Comparison of ENCODE assay signal across 12 cellular contexts in genomic region chr9:20315672-20316071, GRCh38.
DNase-seq lines count a peak whose midpoint lies in the region; ATAC-seq and TF ChIP-seq lines count a peak whose summit lies in the region.
"Had no signal": no experiment of that assay in that cellular context is flagged by ENCODE, and none has a peak within 500 bp of the region (broad histone marks: within the 10 kb centered on the region; RNA-seq: fewer than 3 reads in every experiment).

No MANE protein-coding gene starts in this region.

- H3K36me3 Mint-ChIP-seq in activated T-helper 1 cell treated with anti-CD3 and anti-CD28 coated beads, Interleukin-12 subunit alpha, Interleukin-12 subunit beta, Interleukin-2, Interleukin-4 antibody, amounts not matched to agents 30 ng/mL and 10 ng/mL and 1 ng/mL, durations not matched to agents 14 hours and 24 hours and 36 hours (ENCODE audit: low read depth): peaks cover 16% of the 10 kb centered on the region

- H3K4me1 Mint-ChIP-seq in activated T-helper 1 cell treated with anti-CD3 and anti-CD28 coated beads, Interleukin-12 subunit alpha, Interleukin-12 subunit beta, Interleukin-2, Interleukin-4 antibody, amounts not matched to agents 30 ng/mL and 10 ng/mL and 1 ng/mL, durations not matched to agents 14 hours and 24 hours and 36 hours (ENCODE audit: low read depth): peaks cover 77% of the 10 kb centered on the region

- no peak overlapping the region for H3K4me3 ChIP-seq in AG04449 (ENCODE audit: low read depth, low read length)
- no peak overlapping the region for H3K4me3 ChIP-seq in fibroblast of villous mesenchyme (ENCODE audit: low read depth, low read length)

- TF ChIP-seq CTCF in AG04449 (IDR thresholded peaks at IDR 0.05; ENCODE audit: insufficient read depth, low read length, missing control alignments): no peak
- TF ChIP-seq CTCF in fibroblast of villous mesenchyme (IDR thresholded peaks at IDR 0.05; ENCODE audit: insufficient read depth, low read depth, low read length): no peak

- H3K4me3 Mint-ChIP-seq in activated T-helper 1 cell treated with anti-CD3 and anti-CD28 coated beads, Interleukin-12 subunit alpha, Interleukin-12 subunit beta, Interleukin-2, Interleukin-4 antibody, amounts not matched to agents 30 ng/mL and 10 ng/mL and 1 ng/mL, durations not matched to agents 14 hours and 24 hours and 36 hours: peak overlapping the region; percentile 63

- no peaks in the 10 kb centered on the region for H3K27me3 Mint-ChIP-seq in activated T-helper 1 cell treated with anti-CD3 and anti-CD28 coated beads, Interleukin-12 subunit alpha, Interleukin-12 subunit beta, Interleukin-2, Interleukin-4 antibody, amounts not matched to agents 30 ng/mL and 10 ng/mL and 1 ng/mL, durations not matched to agents 14 hours and 24 hours and 36 hours (ENCODE audit: insufficient read depth)

- peak overlapping the region; percentile 96 for H3K27ac Mint-ChIP-seq in activated T-helper 1 cell treated with anti-CD3 and anti-CD28 coated beads, Interleukin-12 subunit alpha, Interleukin-12 subunit beta, Interleukin-2, Interleukin-4 antibody, amounts not matched to agents 30 ng/mL and 10 ng/mL and 1 ng/mL, durations not matched to agents 14 hours and 24 hours and 36 hours

- intact Hi-C loops in activated T-helper 1 cell treated with anti-CD3 and anti-CD28 coated beads, Interleukin-12 subunit alpha, Interleukin-12 subunit beta, Interleukin-2, Interleukin-4 antibody, amounts not matched to agents 30 ng/mL and 10 ng/mL and 1 ng/mL, durations not matched to agents 14 hours and 24 hours and 36 hours (cut with micrococcal nuclease): loop anchor here (1.0 to 2.0 kb wide), 10 partner anchors 16 to 368 kb away; no protein-coding TSS in a partner anchor

- CTCF ChIA-PET in AG04449 (lab: Yijun Ruan, JAX): no interaction called here

- DNase-seq in AG04449 (ENCODE audit: low read depth, low spot score): peak; percentile 51
- DNase-seq in GM04503 (ENCODE audit: low read depth): peak; percentile 48
- no peak for DNase-seq in activated T-helper 1 cell treated with anti-CD3 and anti-CD28 coated beads, Interleukin-12 subunit alpha, Interleukin-12 subunit beta, Interleukin-2, Interleukin-4 antibody, amounts not matched to agents 30 ng/mL and 10 ng/mL and 1 ng/mL, durations not matched to agents 14 hours and 24 hours and 36 hours (ENCODE audit: low spot score)
- DNase-seq in fibroblast of villous mesenchyme (ENCODE audit: low read depth): peak; percentile 64
- no peak for DNase-seq in NCI-H146 treated with DMSO at 0.1 percent for 48 hours (lab: John Stamatoyannopoulos, UW; ENCODE audit: unreplicated experiment)
- DNase-seq in NCI-H526 treated with DMSO at 0.1 percent for 48 hours (lab: John Stamatoyannopoulos, UW): no peak
- DNase-seq: aorta; glutamatergic neuron; NK-92 treated with Interleukin-12 subunit alpha and Interleukin-12 subunit beta, amount 100 ng/mL, for 24 hours; substantia nigra had no signal

- POLR2A ChIA-PET in AG04449 (lab: Yijun Ruan, JAX): no interaction called here

- ATAC-seq in GM18511 (IDR thresholded peaks at IDR 0.05; ENCODE audit: unreplicated experiment) (no peak), GM19452 (IDR thresholded peaks at IDR 0.05; ENCODE audit: unreplicated experiment) (no peak)

- peaks cover 6% of the 10 kb centered on the region for H3K9me3 Mint-ChIP-seq in activated T-helper 1 cell treated with anti-CD3 and anti-CD28 coated beads, Interleukin-12 subunit alpha, Interleukin-12 subunit beta, Interleukin-2, Interleukin-4 antibody, amounts not matched to agents 30 ng/mL and 10 ng/mL and 1 ng/mL, durations not matched to agents 14 hours and 24 hours and 36 hours

Comparison
In these comparisons a context has a peak if more than half of its experiments do, and no peak if none do; other contexts are left out.
1. DNase-seq: peak in AG04449 (single experiment), GM04503 (single experiment) and fibroblast of villous mesenchyme (single experiment); none in activated T-helper 1 cell treated with anti-CD3 and anti-CD28 coated beads, Interleukin-12 subunit alpha, Interleukin-12 subunit beta, Interleukin-2, Interleukin-4 antibody, amounts not matched to agents 30 ng/mL and 10 ng/mL and 1 ng/mL, durations not matched to agents 14 hours and 24 hours and 36 hours (single experiment), NCI-H146 treated with DMSO at 0.1 percent for 48 hours (single experiment) and NCI-H526 treated with DMSO at 0.1 percent for 48 hours (single experiment).